16 cellular contexts compared by ENCODE assay signal in the genomic region with DNA sequence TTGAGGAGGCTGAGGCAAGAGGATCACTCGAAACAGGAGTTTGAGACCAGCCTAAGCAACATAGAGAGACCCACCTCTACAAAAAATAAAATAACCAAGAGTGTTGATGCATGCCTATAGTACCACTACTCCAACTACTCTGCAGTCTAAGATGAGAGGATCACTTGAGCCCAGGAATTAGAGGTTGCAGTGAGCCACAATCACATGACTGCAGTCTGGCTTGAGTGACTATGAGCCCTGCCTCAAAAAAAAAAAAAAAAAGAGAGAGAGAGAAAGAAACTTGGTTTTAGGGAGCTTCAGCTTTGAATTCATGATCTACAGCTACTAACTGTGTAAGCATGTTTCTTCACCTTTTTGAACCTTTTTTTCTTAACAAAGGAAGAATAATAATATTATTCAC.
DNase-seq lines count a peak whose midpoint lies in the region; ATAC-seq and TF ChIP-seq lines count a peak whose summit lies in the region.
"Had no signal": no experiment of that assay in that cellular context is flagged by ENCODE, and none has a peak within 500 bp of the region (broad histone marks: within the 10 kb centered on the region; RNA-seq: fewer than 3 reads in every experiment).

No MANE protein-coding gene starts in this region.

- peaks cover 2% of the 10 kb centered on the region; the same call in 1 of the 2 replicates for H4K20me1 ChIP-seq in GM23338 (replicated peaks; ENCODE audit: insufficient read depth)
- H4K20me1 ChIP-seq: BLaER1 had no signal

- no peak for ATAC-seq in GM23338

- no peaks in the 10 kb centered on the region for H3K9me2 ChIP-seq in GM23338 (ENCODE audit: insufficient read depth)

- no peak for TF ChIP-seq CTCF in GM23338 (conservative IDR thresholded peaks at IDR 0.05; ENCODE audit: low read depth in 2 of 2)

- H2AFZ ChIP-seq in mesenchymal stem cell (ENCODE audit: low read depth, low read length) (no peak overlapping the region), GM23338 (no peak overlapping the region)

- peak overlapping the region; percentile 81 for H3K27ac ChIP-seq in mesenchymal stem cell (ENCODE audit: low read length, poor library complexity, severe bottlenecking)
- no peak overlapping the region for H3K27ac ChIP-seq in GM23338 (ENCODE audit: low read depth)
- H3K27ac ChIP-seq: 22Rv1, BLaER1 had no signal

- H3K9me3 Mint-ChIP-seq in GM23338, result no peaks in the 10 kb centered on the region
- no peaks in the 10 kb centered on the region for H3K9me3 Mint-ChIP-seq in activated CD4-positive, alpha-beta T cell treated with anti-CD3 and anti-CD28 coated beads, Interleukin-2, amount 10 ng/mL, durations not matched to agents 7 days and 5 days
- H3K9me3 Mint-ChIP-seq: H9 had no signal

- H3K4ac ChIP-seq in mesenchymal stem cell (ENCODE audit: low read depth in 1 of 2, low read length in 2 of 2), result no peak overlapping the region

- no peak overlapping the region for H2BK120ac ChIP-seq in mesenchymal stem cell (ENCODE audit: low read depth, low read length)

- DNase-seq in ACHN (peak; percentile 9), M059J (ENCODE audit: low read depth) (peak; percentile 25), glomerular visceral epithelial cell (ENCODE audit: extremely low spot score) (peak; percentile 54), mesenchymal stem cell (peak; percentile 23), GM23338 (ENCODE audit: low spot score) (no peak)
- DNase-seq in activated CD4-positive, alpha-beta T cell treated with anti-CD3 and anti-CD28 coated beads for 4 hours, result no peak
- no peak for DNase-seq in activated CD4-positive, alpha-beta T cell treated with anti-CD3 and anti-CD28 coated beads, Interleukin-2, amount 50 U/mL, for 4 hours
- DNase-seq in activated CD4-positive, alpha-beta T cell treated with anti-CD3 and anti-CD28 coated beads, Interleukin-2, amount 10 ng/mL, durations not matched to agents 7 days and 5 days, result no peak
- DNase-seq: AML-193; CD8-positive, alpha-beta memory T cell; DMS79; EL; GOT3; H9 had no signal

- H3K4me3 ChIP-seq in mesenchymal stem cell (ENCODE audit: insufficient read depth in 1 of 2, low read depth in 1 of 2, low read length in 2 of 2) (no peak overlapping the region), GM23338 (no peak overlapping the region)
- H3K4me3 ChIP-seq: BLaER1 had no signal

- H3K4me1 Mint-ChIP-seq in GM23338, result no peaks in the 10 kb centered on the region
- no peaks in the 10 kb centered on the region for H3K4me1 Mint-ChIP-seq in activated CD4-positive, alpha-beta T cell treated with anti-CD3 and anti-CD28 coated beads, Interleukin-2, amount 10 ng/mL, durations not matched to agents 7 days and 5 days
- H3K4me1 Mint-ChIP-seq: CD8-positive, alpha-beta memory T cell had no signal

- H3F3A ChIP-seq in GM23338 (replicated peaks; ENCODE audit: low read depth), result no peaks in the 10 kb centered on the region

- H2BK15ac ChIP-seq in mesenchymal stem cell (ENCODE audit: low read depth, poor library complexity, severe bottlenecking), result no peak overlapping the region

- H3K27me3 Mint-ChIP-seq in GM23338 (ENCODE audit: insufficient read depth, low read depth, poor library complexity), result no peaks in the 10 kb centered on the region
- no peaks in the 10 kb centered on the region for H3K27me3 Mint-ChIP-seq in activated CD4-positive, alpha-beta T cell treated with anti-CD3 and anti-CD28 coated beads, Interleukin-2, amount 10 ng/mL, durations not matched to agents 7 days and 5 days
- H3K27me3 Mint-ChIP-seq: CD8-positive, alpha-beta memory T cell had no signal

- no peak overlapping the region for H4K8ac ChIP-seq in mesenchymal stem cell (ENCODE audit: low read length)

- H4K91ac ChIP-seq in mesenchymal stem cell (ENCODE audit: low read length), result no peak overlapping the region

- H3K9me3 ChIP-seq in mesenchymal stem cell (ENCODE audit: control insufficient read depth, low read length), result no peaks in the 10 kb centered on the region
- H3K9me3 ChIP-seq: BLaER1 had no signal

- no peak overlapping the region for H3K23ac ChIP-seq in mesenchymal stem cell (ENCODE audit: low read length in 2 of 2)

- in situ Hi-C loops in ACHN (cut with HindIII; ENCODE audit: low pct_ligation_motif_present, low pct_unique_long_range_greater_than_20kb, low sequenced_read_pairs), result no loop called here

- no peak overlapping the region for H3K18ac ChIP-seq in mesenchymal stem cell (ENCODE audit: low read depth in 1 of 2, low read length in 2 of 2)

- H2AK5ac ChIP-seq in mesenchymal stem cell (ENCODE audit: low read length, severe bottlenecking), result peak overlapping the region; percentile 91

- POLR2A ChIA-PET in activated CD4-positive, alpha-beta T cell treated with anti-CD3 and anti-CD28 coated beads, Interleukin-2, amount 10 ng/mL, durations not matched to agents 7 days and 5 days (lab: Charles Lee), result no interaction called here

- no peaks in the 10 kb centered on the region for H3K79me2 ChIP-seq in GM23338 (replicated peaks; ENCODE audit: insufficient read depth)

- no peak overlapping the region for H3K9ac ChIP-seq in mesenchymal stem cell (ENCODE audit: low read length)
- H3K9ac ChIP-seq: BLaER1 had no signal

- 78% methylated on average over 1 of the region's 1 CpG for WGBS in mesenchymal stem cell

- CTCF ChIA-PET in activated CD4-positive, alpha-beta T cell treated with anti-CD3 and anti-CD28 coated beads, Interleukin-2, amount 10 ng/mL, durations not matched to agents 7 days and 5 days (lab: Charles Lee), result no interaction called here

- H3K14ac ChIP-seq in mesenchymal stem cell (ENCODE audit: low read length in 2 of 2), result no peak overlapping the region

- no peak overlapping the region for H3K4me2 ChIP-seq in mesenchymal stem cell (ENCODE audit: low read length, poor library complexity, severe bottlenecking)
- no peak overlapping the region for H3K4me2 ChIP-seq in GM23338
- H3K4me2 ChIP-seq: BLaER1 had no signal

- no peaks in the 10 kb centered on the region for H3K36me3 Mint-ChIP-seq in GM23338 (ENCODE audit: low read depth)
- H3K36me3 Mint-ChIP-seq in activated CD4-positive, alpha-beta T cell treated with anti-CD3 and anti-CD28 coated beads, Interleukin-2, amount 10 ng/mL, durations not matched to agents 7 days and 5 days (ENCODE audit: low read depth), result no peaks in the 10 kb centered on the region

- H3K79me1 ChIP-seq in mesenchymal stem cell (replicated peaks; ENCODE audit: low read length, poor library complexity, severe bottlenecking), result peaks cover 1% of the 10 kb centered on the region

- H2BK5ac ChIP-seq in mesenchymal stem cell (ENCODE audit: low read depth, low read length, poor library complexity, severe bottlenecking), result no peak overlapping the region

- no peak overlapping the region for H3K4me3 Mint-ChIP-seq in GM23338
- H3K4me3 Mint-ChIP-seq in activated CD4-positive, alpha-beta T cell treated with anti-CD3 and anti-CD28 coated beads, Interleukin-2, amount 10 ng/mL, durations not matched to agents 7 days and 5 days, result no peak overlapping the region
- H3K4me3 Mint-ChIP-seq: CD8-positive, alpha-beta memory T cell; H9 had no signal

- H3K27me3 ChIP-seq in mesenchymal stem cell (ENCODE audit: control insufficient read depth in 1 of 2, insufficient read depth in 1 of 2, low read length in 2 of 2), result no peaks in the 10 kb centered on the region
- H3K27me3 ChIP-seq in GM23338 (ENCODE audit: insufficient read depth), result no peaks in the 10 kb centered on the region
- H3K27me3 ChIP-seq: BLaER1 had no signal

- H3K27ac Mint-ChIP-seq in GM23338, result no peak overlapping the region
- H3K27ac Mint-ChIP-seq in activated CD4-positive, alpha-beta T cell treated with anti-CD3 and anti-CD28 coated beads, Interleukin-2, amount 10 ng/mL, durations not matched to agents 7 days and 5 days, result no peak overlapping the region
- H3K27ac Mint-ChIP-seq: CD8-positive, alpha-beta memory T cell; H9 had no signal

- no peak overlapping the region for H2BK12ac ChIP-seq in mesenchymal stem cell (ENCODE audit: low read length in 2 of 2)

- H3K36me3 ChIP-seq in mesenchymal stem cell (ENCODE audit: control insufficient read depth in 1 of 2, insufficient read depth in 2 of 2, low read depth in 1 of 2, low read length in 2 of 2) (peaks cover 0 to 3% of the 10 kb centered on the region in 2 experiments), GM23338 (ENCODE audit: insufficient read depth) (no peaks in the 10 kb centered on the region)
- H3K36me3 ChIP-seq: BLaER1 had no signal

- H3K4me1 ChIP-seq in mesenchymal stem cell (ENCODE audit: control insufficient read depth, insufficient read depth, low read depth, low read length) (peaks cover 10% of the 10 kb centered on the region), GM23338 (ENCODE audit: insufficient read depth) (no peaks in the 10 kb centered on the region)
- H3K4me1 ChIP-seq: BLaER1 had no signal

TF ChIP-seq in GM23338, 12 proteins besides CTCF, POLR2A, EP300 and RAD21:
- TF ChIP-seq ZNF114 (CRISPR knock-in tag; IDR thresholded peaks at IDR 0.05) (no peak), EZH2phosphoT487 (IDR thresholded peaks at IDR 0.05; ENCODE audit: unreplicated experiment) (no peak), NANOG (IDR thresholded peaks at IDR 0.05; ENCODE audit: borderline replicate concordance) (no peak), POLR2AphosphoS5 (IDR thresholded peaks at IDR 0.05; ENCODE audit: low read depth) (no peak), REST (IDR thresholded peaks at IDR 0.05; ENCODE audit: unreplicated experiment) (no peak)
TF ChIP-seq in GM23338: peak in this region for 0.

Comparison
In these comparisons a context has a peak if more than half of its experiments do, and no peak if none do; other contexts are left out.
1. DNase-seq: peak in ACHN (single experiment), M059J (single experiment), glomerular visceral epithelial cell (single experiment) and mesenchymal stem cell (single experiment); none in activated CD4-positive, alpha-beta T cell treated with anti-CD3 and anti-CD28 coated beads for 4 hours (0 of 2), activated CD4-positive, alpha-beta T cell treated with anti-CD3 and anti-CD28 coated beads, Interleukin-2, amount 50 U/mL, for 4 hours (0 of 2), GM23338 (single experiment) and activated CD4-positive, alpha-beta T cell treated with anti-CD3 and anti-CD28 coated beads, Interleukin-2, amount 10 ng/mL, durations not matched to agents 7 days and 5 days (single experiment).